7 cellular contexts compared by ENCODE assay signal in the genomic region with DNA sequence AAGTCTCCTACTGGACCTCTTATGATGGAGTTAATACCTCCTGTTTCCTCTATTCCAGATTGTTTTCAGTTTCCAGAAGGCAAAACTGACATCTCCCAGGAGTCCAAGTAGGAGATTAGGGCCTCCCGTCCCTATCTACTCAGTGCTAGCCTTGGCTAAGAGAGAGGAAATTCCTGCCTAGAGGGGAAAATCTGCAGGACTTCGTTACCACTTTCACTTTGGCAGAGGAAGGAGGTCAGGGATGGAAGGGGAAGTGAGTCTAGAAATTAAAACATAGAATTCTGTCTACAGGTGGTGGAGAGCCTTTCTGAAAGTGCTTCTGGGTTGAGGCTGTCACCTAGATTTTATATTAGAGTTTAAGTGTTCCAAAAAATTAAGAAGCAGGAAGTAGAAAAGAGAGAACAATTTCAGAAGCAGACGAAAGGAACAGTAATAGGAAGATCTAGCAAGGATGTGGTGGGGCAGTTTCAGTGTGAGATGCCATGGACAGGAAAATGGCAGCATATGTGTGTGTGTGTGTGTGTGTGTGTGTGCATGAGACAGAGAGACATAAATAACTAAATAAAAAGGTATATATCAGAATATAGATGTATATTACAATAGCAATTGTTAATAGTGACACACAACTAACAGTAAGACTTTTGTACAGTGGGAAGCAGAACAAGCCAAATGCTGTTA. TPM values are rescaled to one million over a fixed set of nuclear protein-coding genes. Genes with fewer than 3 reads are reported as not detected.
DNase-seq lines count a peak whose midpoint lies in the region; ATAC-seq and TF ChIP-seq lines count a peak whose summit lies in the region.
"Had no signal": no experiment of that assay in that cellular context is flagged by ENCODE, and none has a peak within 500 bp of the region (broad histone marks: within the 10 kb centered on the region; RNA-seq: fewer than 3 reads in every experiment).

No MANE protein-coding gene starts in this region.

- H3K4me1 ChIP-seq in vagina (peaks cover 20% of the 10 kb centered on the region), Caco-2 (0 out of 2 replicates have a peak, but pooled peaks cover 13% of the 10 kb centered on the region)

- H3K27me3 ChIP-seq in CD4-positive, alpha-beta T cell (ENCODE audit: control insufficient read depth, insufficient read depth, low read length): no peaks in the 10 kb centered on the region
- H3K27me3 ChIP-seq in vagina (no peaks in the 10 kb centered on the region), Caco-2 (replicated peaks; ENCODE audit: control insufficient read depth, insufficient read depth, low read length) (no peaks in the 10 kb centered on the region)

- TF ChIP-seq POLR2A in vagina (IDR thresholded peaks at IDR 0.05): no peak

- peaks cover 3% of the 10 kb centered on the region for H3K9me3 Mint-ChIP-seq in CD4-positive, alpha-beta T cell
- H3K9me3 Mint-ChIP-seq in Caco-2 (ENCODE audit: unreplicated experiment): peaks cover 7% of the 10 kb centered on the region

- peaks cover 53% of the 10 kb centered on the region for H3K4me1 Mint-ChIP-seq in CD4-positive, alpha-beta T cell (ENCODE audit: low read depth)
- H3K4me1 Mint-ChIP-seq in Caco-2 (ENCODE audit: low read depth, unreplicated experiment): peaks cover 10% of the 10 kb centered on the region

- H3K4me3 Mint-ChIP-seq in CD4-positive, alpha-beta T cell: peak overlapping the region; percentile 87
- no peak overlapping the region for H3K4me3 Mint-ChIP-seq in Caco-2 (ENCODE audit: unreplicated experiment)

- no peaks in the 10 kb centered on the region for H3K9me3 ChIP-seq in CD4-positive, alpha-beta T cell (ENCODE audit: control insufficient read depth, low read length)
- no peaks in the 10 kb centered on the region for H3K9me3 ChIP-seq in vagina
- no peaks in the 10 kb centered on the region for H3K9me3 ChIP-seq in Caco-2

- H3K27ac ChIP-seq in CD4-positive, alpha-beta T cell (ENCODE audit: low read depth, low read length): no peak overlapping the region
- no peak overlapping the region for H3K27ac ChIP-seq in vagina

- no peaks in the 10 kb centered on the region for H3K36me3 ChIP-seq in vagina
- no peaks in the 10 kb centered on the region for H3K36me3 ChIP-seq in Caco-2 (ENCODE audit: control insufficient read depth, insufficient read depth, low read length)

- no peak for DNase-seq in CD4-positive, alpha-beta T cell
- DNase-seq in MV-4-11 (lab: John Stamatoyannopoulos, UW): peak; percentile 19
- peak in 1 of 2 donors; percentile 44 for DNase-seq in foreskin fibroblast
- no peak for DNase-seq in vagina (ENCODE audit: extremely low spot score in 2 of 2)
- DNase-seq in NCI-H1105 treated with DMSO at 0.1 percent for 48 hours (lab: John Stamatoyannopoulos, UW): no peak
- no peak for DNase-seq in Caco-2
- DNase-seq: NCI-H446 had no signal

- no peaks in the 10 kb centered on the region for H3K27me3 Mint-ChIP-seq in CD4-positive, alpha-beta T cell
- H3K27me3 Mint-ChIP-seq in Caco-2 (ENCODE audit: insufficient read depth, unreplicated experiment): no peaks in the 10 kb centered on the region

- intact Hi-C loops in CD4-positive, alpha-beta T cell (cut with DNase I, micrococcal nuclease): no loop called here
- intact Hi-C loops in vagina (cut with DNase I) (no loop called here), Caco-2 (cut with micrococcal nuclease; ENCODE audit: unreplicated experiment) (no loop called here)

- peaks cover 7% of the 10 kb centered on the region for H3K36me3 Mint-ChIP-seq in CD4-positive, alpha-beta T cell (ENCODE audit: low read depth)
- peaks cover 13% of the 10 kb centered on the region for H3K36me3 Mint-ChIP-seq in Caco-2 (ENCODE audit: insufficient read depth, unreplicated experiment)

- ATAC-seq in CD4-positive, alpha-beta T cell (ENCODE audit: poor library complexity): no peak

- POLR2A ChIA-PET in CD4-positive, alpha-beta T cell (lab: Charles Lee): no interaction called here
- POLR2A ChIA-PET in Caco-2 (lab: Charles Lee): no interaction called here

- no TSS peak for BruUV-seq in Caco-2 (replicated peaks; lab: Mats Ljungman, UMichigan)

- H3K4me3 ChIP-seq in foreskin fibroblast (ENCODE audit: low read depth in 1 of 2, low read length in 2 of 2) (peak overlapping the region; percentile 8 to 20), vagina (peak overlapping the region in 1 of 2 donors; percentile 9), Caco-2 (ENCODE audit: low read depth, low read length) (no peak overlapping the region)

- TF ChIP-seq CTCF in CD4-positive, alpha-beta T cell (IDR thresholded peaks at IDR 0.05): no peak
- no peak for TF ChIP-seq CTCF in foreskin fibroblast (IDR thresholded peaks at IDR 0.05; ENCODE audit: low read depth, low read length)
- TF ChIP-seq CTCF in vagina (IDR thresholded peaks at IDR 0.05): no peak
- no peak for TF ChIP-seq CTCF in Caco-2 (IDR thresholded peaks at IDR 0.05; ENCODE audit: insufficient read depth in 1 of 2, low read depth in 1 of 2, low read length in 1 of 2, severe bottlenecking in 1 of 2, unreplicated experiment in 1 of 2)

- CTCF ChIA-PET in CD4-positive, alpha-beta T cell (lab: Charles Lee): no interaction called here
- CTCF ChIA-PET in Caco-2 (lab: Charles Lee): no interaction called here

- peak overlapping the region; percentile 86 for H3K27ac Mint-ChIP-seq in CD4-positive, alpha-beta T cell
- no peak overlapping the region for H3K27ac Mint-ChIP-seq in Caco-2 (ENCODE audit: unreplicated experiment)

RNA-seq across cellular contexts. Expression of a gene that starts 2.4 kb away (rescaled TPM):
- total RNA-seq in CD4-positive, alpha-beta T cell: 1 to 10 TPM; 4.1 to 5.4 TPM
- 9.6 TPM for total RNA-seq in vagina
- 4.9 and 6.9 TPM in 2 replicates for total RNA-seq in Caco-2 (2022)

RNA-seq across cellular contexts. Expression of a gene that starts 16.6 kb away (rescaled TPM):
- not detected for total RNA-seq in CD4-positive, alpha-beta T cell
- total RNA-seq in vagina: not detected
- not detected in 2 replicates for total RNA-seq in Caco-2 (2022)

RNA-seq across cellular contexts. Expression of a gene that starts 26.9 kb away (rescaled TPM):
- total RNA-seq in CD4-positive, alpha-beta T cell: not detected
- total RNA-seq in vagina (not detected), Caco-2 (2022) (not detected in 2 replicates)

RNA-seq across cellular contexts. Expression of a gene that starts 28.9 kb away (rescaled TPM):
- total RNA-seq in CD4-positive, alpha-beta T cell: not detected
- total RNA-seq in vagina: not detected
- not detected in 2 replicates for total RNA-seq in Caco-2 (2022)

RNA-seq across cellular contexts. Expression of a gene that starts 33.4 kb away (rescaled TPM):
- total RNA-seq in CD4-positive, alpha-beta T cell: not detected
- total RNA-seq in vagina (0.25 TPM), Caco-2 (2022) (not detected in 2 replicates)
